ENCODE assay signal across 25 cellular contexts in the genomic region with DNA sequence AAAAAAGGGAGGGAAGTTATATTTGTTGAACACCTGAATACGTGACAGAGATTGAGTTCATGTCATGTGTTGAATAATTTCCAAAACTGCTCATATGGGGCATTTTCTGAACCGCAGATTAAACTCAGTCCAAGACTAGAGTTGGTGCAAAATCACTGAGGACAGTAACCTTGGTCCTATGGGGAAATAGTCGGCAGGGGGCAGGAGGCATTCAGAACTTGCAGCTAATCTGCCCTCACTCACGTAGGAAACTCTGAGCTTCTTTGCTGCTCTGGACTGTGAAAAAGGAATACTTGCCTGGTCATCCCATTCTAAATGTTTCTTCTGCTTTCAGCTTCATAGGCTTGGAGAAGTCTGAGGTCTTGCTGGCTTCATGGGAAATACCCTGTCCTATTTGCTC.
"Had no signal": no experiment of that assay in that cellular context is flagged by ENCODE, and none has a peak within 500 bp of the region (broad histone marks: within the 10 kb centered on the region; RNA-seq: fewer than 3 reads in every experiment).

No MANE protein-coding gene starts in this region.

- ATAC-seq: activated naive CD8-positive, alpha-beta T cell treated with anti-CD3 and anti-CD28 coated beads, Interleukin-2, amount 50 U/mL, for 24 hours; foreskin keratinocyte had no signal

- DNase-seq: activated CD4-positive, alpha-beta T cell treated with anti-CD3 and anti-CD28 coated beads, Interleukin-2, amount 50 U/mL, for 1 hour; activated CD4-positive, CD25-positive, alpha-beta regulatory T cell treated with anti-CD3 and anti-CD28 coated beads, Interleukin-2, amount 50 U/mL, for 72 hours; activated CD8-positive, alpha-beta memory T cell treated with anti-CD3 and anti-CD28 coated beads for 24 hours; activated CD8-positive, alpha-beta memory T cell treated with anti-CD3 and anti-CD28 coated beads, Interleukin-2, amount 50 U/mL, for 48 hours; activated effector memory CD4-positive, alpha-beta T cell treated with Interleukin-2 at 50 U/mL for 16 hours; activated naive CD4-positive, alpha-beta T cell treated with anti-CD3 and anti-CD28 coated beads, Interleukin-2, amount 10 ng/mL, durations not matched to agents 7 days and 5 days; activated naive CD8-positive, alpha-beta T cell treated with anti-CD3 and anti-CD28 coated beads, Interleukin-2, amount 50 U/mL, for 24 hours; activated T-cell treated with anti-CD3 and anti-CD28 coated beads, Interleukin-2, amount 50 U/mL, for 48 hours; aorta; brain microvascular endothelial cell; central memory CD4-positive, alpha-beta T cell; foreskin keratinocyte; hypothalamus; left ventricle myocardium inferior; mammary epithelial cell; stimulated activated CD4-positive, alpha-beta T cell treated with anti-CD3 and anti-CD28 coated beads, Interleukin-12 subunit alpha, Interleukin-12 subunit beta, amount 100 ng/mL, for 4 hours; stimulated activated CD4-positive, alpha-beta T cell treated with anti-CD3 and anti-CD28 coated beads, Interleukin-1b, Interleukin-23, amount 100 ng/mL, for 48 hours; stimulated activated CD8-positive, alpha-beta memory T cell treated with anti-CD3 and anti-CD28 coated beads, Interleukin-4, amount 100 ng/mL, for 48 hours; stimulated activated naive CD4-positive, alpha-beta T cell treated with Interleukin-2 at 50 U/mL for 16 hours; T1000 had no signal

- H3K9me3 ChIP-seq: left ventricle myocardium inferior, right atrium auricular region, tibial nerve had no signal

- H3K4me3 Mint-ChIP-seq: activated naive CD4-positive, alpha-beta T cell treated with anti-CD3 and anti-CD28 coated beads, Interleukin-2, amount 10 ng/mL, durations not matched to agents 7 days and 5 days; activated naive CD8-positive, alpha-beta T cell treated with anti-CD3 and anti-CD28 coated beads, Interleukin-2, amount 50 U/mL, for 24 hours had no signal

- H3K27me3 Mint-ChIP-seq: activated naive CD4-positive, alpha-beta T cell treated with anti-CD3 and anti-CD28 coated beads, Interleukin-2, amount 10 ng/mL, durations not matched to agents 7 days and 5 days; activated naive CD8-positive, alpha-beta T cell treated with anti-CD3 and anti-CD28 coated beads, Interleukin-2, amount 50 U/mL, for 24 hours; progenitor cell of endocrine pancreas had no signal

- H3K36me3 Mint-ChIP-seq: activated naive CD4-positive, alpha-beta T cell treated with anti-CD3 and anti-CD28 coated beads, Interleukin-2, amount 10 ng/mL, durations not matched to agents 7 days and 5 days had no signal

- FAIRE-seq: colon, urothelium cell line had no signal

- H3K9me3 Mint-ChIP-seq: activated naive CD8-positive, alpha-beta T cell treated with anti-CD3 and anti-CD28 coated beads, Interleukin-2, amount 50 U/mL, for 24 hours had no signal

- H3K4me1 Mint-ChIP-seq: activated naive CD4-positive, alpha-beta T cell treated with anti-CD3 and anti-CD28 coated beads, Interleukin-2, amount 10 ng/mL, durations not matched to agents 7 days and 5 days; activated naive CD8-positive, alpha-beta T cell treated with anti-CD3 and anti-CD28 coated beads, Interleukin-2, amount 50 U/mL, for 24 hours had no signal

- H3K27ac Mint-ChIP-seq: activated naive CD4-positive, alpha-beta T cell treated with anti-CD3 and anti-CD28 coated beads, Interleukin-2, amount 10 ng/mL, durations not matched to agents 7 days and 5 days; activated naive CD8-positive, alpha-beta T cell treated with anti-CD3 and anti-CD28 coated beads, Interleukin-2, amount 50 U/mL, for 24 hours; progenitor cell of endocrine pancreas had no signal

- H3K4me3 ChIP-seq: left ventricle myocardium inferior, right atrium auricular region, tibial nerve had no signal

- H3K27me3 ChIP-seq: brain microvascular endothelial cell, foreskin keratinocyte, right atrium auricular region, tibial nerve had no signal

- H3K4me1 ChIP-seq: foreskin keratinocyte, left ventricle myocardium inferior, right atrium auricular region, tibial nerve had no signal

- H3K36me3 ChIP-seq: brain microvascular endothelial cell, left ventricle myocardium inferior, right atrium auricular region, tibial nerve had no signal
